In genomic region chr12:50785406-50785805, GRCh38 we compare ENCODE assay signal across 24 cellular contexts. TPM values are rescaled to one million over a fixed set of nuclear protein-coding genes. Genes with fewer than 3 reads are reported as not detected.
DNase-seq lines count a peak whose midpoint lies in the region; ATAC-seq, FAIRE-seq and TF ChIP-seq lines count a peak whose summit lies in the region.
"Had no signal": no experiment of that assay in that cellular context is flagged by ENCODE, and none has a peak within 500 bp of the region (broad histone marks: within the 10 kb centered on the region; RNA-seq: fewer than 3 reads in every experiment).

No MANE protein-coding gene starts in this region.

- no peak overlapping the region for H3K4me2 ChIP-seq in mammary epithelial cell (ENCODE audit: insufficient read depth, low read depth, low read length)

- H3K4me1 ChIP-seq in mammary epithelial cell (ENCODE audit: insufficient read depth, low read length) (peaks cover 26% of the 10 kb centered on the region), mesodermal cell (ENCODE audit: control insufficient read depth, insufficient read depth, low read length, poor library complexity, severe bottlenecking) (peaks cover 24% of the 10 kb centered on the region)
- H3K4me1 ChIP-seq: BE2C had no signal

- no peaks in the 10 kb centered on the region for H4K20me1 ChIP-seq in mammary epithelial cell (ENCODE audit: insufficient read depth, low read length)

- H3K4me3 ChIP-seq in mammary epithelial cell (replicated peaks in 1 of 3; ENCODE audit: insufficient read depth in 1 of 3, low read depth in 2 of 3, low read length in 3 of 3) (no peak overlapping the region), mesodermal cell (ENCODE audit: extremely low read depth, insufficient read depth, low read length, poor library complexity, severe bottlenecking) (no peak overlapping the region)
- H3K4me3 ChIP-seq: heart right ventricle had no signal

- BruUV-seq in mammary epithelial cell (replicated peaks; lab: Mats Ljungman, UMichigan): no TSS peak

- intact Hi-C loops in mammary epithelial cell (cut with micrococcal nuclease): no loop called here
- intact Hi-C loops in left ventricle myocardium superior (cut with micrococcal nuclease): no loop called here

- peak overlapping the region; percentile 27 for H3K9ac ChIP-seq in mammary epithelial cell (ENCODE audit: insufficient read depth, low read length)

- FAIRE-seq in D721Med (lab: Jason Lieb, UNC): no peak

- no peak for ATAC-seq in left ventricle myocardium superior
- ATAC-seq: heart right ventricle had no signal

- H2AFZ ChIP-seq in mammary epithelial cell (ENCODE audit: low read depth, low read length): no peak overlapping the region

- CTCF ChIA-PET in mammary epithelial cell (lab: Charles Lee; ENCODE audit: low non-redundant PET): no interaction called here

- H3K27me3 ChIP-seq in mammary epithelial cell (ENCODE audit: insufficient read depth, low read length): no peaks in the 10 kb centered on the region
- H3K27me3 ChIP-seq: BE2C, heart right ventricle had no signal

- H3K27ac ChIP-seq in mammary epithelial cell (ENCODE audit: insufficient read depth, low read depth, low read length) (peak overlapping the region; percentile 98), mesodermal cell (ENCODE audit: low read depth, low read length, severe bottlenecking) (peak overlapping the region; percentile 96)
- H3K27ac ChIP-seq: heart right ventricle had no signal

- dilution Hi-C loops in mammary epithelial cell (cut with HindIII; ENCODE audit: low sequenced_read_pairs): no loop called here

- TF ChIP-seq CTCF in mammary epithelial cell (conservative IDR thresholded peaks at IDR 0.05 in 1 of 2, IDR thresholded peaks at IDR 0.05 in 1 of 2; ENCODE audit: extremely low read depth in 1 of 2, insufficient read depth in 1 of 2, low read depth in 1 of 2, low read length in 2 of 2) (no peak), D721Med (IDR thresholded peaks at IDR 0.05; ENCODE audit: insufficient read depth, missing control alignments) (no peak)

- H3K36me3 ChIP-seq in mammary epithelial cell (ENCODE audit: insufficient read depth, low read length) (peaks cover 2% of the 10 kb centered on the region), mesodermal cell (ENCODE audit: control insufficient read depth, insufficient read depth, low read length) (peaks cover 37% of the 10 kb centered on the region)

- whole genome bisulfite sequencing in mammary epithelial cell (ENCODE audit: low coverage, missing lambda C conversion rate): 85% methylated on average over 2 of the region's 2 CpGs
- WGBS in mesodermal cell (ENCODE audit: insufficient coverage in 2 of 2), 2 experiments: 80 to 100% methylated on average over 2 of the region's 2 CpGs

- H3K79me2 ChIP-seq in mammary epithelial cell (ENCODE audit: insufficient read depth, low read length): peaks cover 40% of the 10 kb centered on the region

- H3K9me3 ChIP-seq in mammary epithelial cell (replicated peaks; ENCODE audit: insufficient read depth, low read length) (no peaks in the 10 kb centered on the region), mesodermal cell (ENCODE audit: control insufficient read depth, low read length) (peaks cover 10% of the 10 kb centered on the region)
- H3K9me3 ChIP-seq: BE2C had no signal

- in situ Hi-C loops in mammary epithelial cell (cut with MboI; ENCODE audit: low sequenced_read_pairs in 2 of 2): no loop called here

- peak; percentile 62 for DNase-seq in LHCN-M2 (ENCODE audit: low read depth)
- DNase-seq in mammary epithelial cell: no peak
- no peak for DNase-seq in left ventricle myocardium superior
- no peak for DNase-seq in HUDEP-2 (lab: John Stamatoyannopoulos, UW; ENCODE audit: unreplicated experiment in 76 of 76)
- no peak for DNase-seq in NCI-H1105 treated with DMSO at 0.1 percent for 48 hours (lab: John Stamatoyannopoulos, UW)
- no peak for DNase-seq in D721Med (ENCODE audit: insufficient read length, low spot score)
- DNase-seq: activated CD4-positive, alpha-beta T cell treated with anti-CD3 and anti-CD28 coated beads, Interleukin-2, amount 50 U/mL, for 4 hours; activated gamma-delta T cell treated with Interleukin-2 at 50 U/mL for 16 hours; amniotic stem cell; BE2C; COR-L47; effector memory CD4-positive, alpha-beta T cell; GOT3; heart right ventricle; islet precursor cell; NCI-H1436; NCI-H526; SIG-M5 had no signal

RNA-seq across cellular contexts. Expression of gene ATF1, which starts 21.5 kb away (rescaled TPM):
- total RNA-seq in LHCN-M2 (2014; rRNA removed) (21.9 and 22.0 TPM in 2 replicates), mammary epithelial cell (10 to 100 TPM; 20.3 to 33.8 TPM), left ventricle myocardium superior (25.9 TPM)
- 16.6 TPM for polyA plus RNA-seq in LHCN-M2 (2012)
- 29.7 TPM for polyA plus RNA-seq in mammary epithelial cell
- 41.6 TPM for polyA minus RNA-seq in mammary epithelial cell
- polyA plus RNA-seq in mesodermal cell (2013, experiment 1 of 2): 23.7 TPM
- 28.0 TPM for polyA plus RNA-seq in mesodermal cell (2013, experiment 2 of 2)

RNA-seq across cellular contexts. Expression of gene TMPRSS12, which starts 57.3 kb away (rescaled TPM):
- total RNA-seq in LHCN-M2 (2014; rRNA removed) (not detected in 2 replicates), mammary epithelial cell (not detected), left ventricle myocardium superior (not detected)
- not detected for polyA plus RNA-seq in LHCN-M2 (2012)
- polyA plus RNA-seq in mammary epithelial cell: not detected
- polyA minus RNA-seq in mammary epithelial cell: not detected
- polyA plus RNA-seq in mesodermal cell (2013, experiment 1 of 2): not detected
- not detected for polyA plus RNA-seq in mesodermal cell (2013, experiment 2 of 2)
- total RNA-seq: cerebellum, G401, heart right ventricle, mesenteric fat pad, renal cortical epithelial cell had no signal
- polyA plus RNA-seq: heart right ventricle, neural cell had no signal
